In genomic region chr17:73237714-73238113, GRCh38 we compare ENCODE assay signal across 21 cellular contexts. TPM values are rescaled to one million over a fixed set of nuclear protein-coding genes. Genes with fewer than 3 reads are reported as not detected.
A peak's percentile ranks its signal among the peaks of the same experiment; 100 is the strongest.
DNase-seq lines count a peak whose midpoint lies in the region; ATAC-seq and TF ChIP-seq lines count a peak whose summit lies in the region.
"Had no signal": no experiment of that assay in that cellular context is flagged by ENCODE, and none has a peak within 500 bp of the region (broad histone marks: within the 10 kb centered on the region; RNA-seq: fewer than 3 reads in every experiment).

No MANE protein-coding gene starts in this region.

- H3K79me2 ChIP-seq in H9 (ENCODE audit: insufficient read depth, low read length) = peaks cover 5% of the 10 kb centered on the region; the same call in 1 of the 2 replicates

- no peak overlapping the region for H2BK20ac ChIP-seq in H9 (ENCODE audit: low read depth, low read length, poor library complexity, severe bottlenecking)

- no peak for ATAC-seq in activated naive CD4-positive, alpha-beta T cell treated with anti-CD3 and anti-CD28 coated beads, Interleukin-2, amount 50 U/mL, for 72 hours
- no peak for ATAC-seq in naive thymus-derived CD4-positive, alpha-beta T cell
- ATAC-seq in HG02642 (IDR thresholded peaks at IDR 0.05; ENCODE audit: poor library complexity, unreplicated experiment) (no peak), HG02678 (IDR thresholded peaks at IDR 0.05; ENCODE audit: unreplicated experiment) (no peak), left cardiac atrium (no peak)
- ATAC-seq: A549, Right ventricle myocardium inferior had no signal

- no peak overlapping the region for H2BK15ac ChIP-seq in H9 (ENCODE audit: low read depth, low read length)

- peak overlapping the region; percentile 60 for H3K27ac Mint-ChIP-seq in activated CD4-positive, alpha-beta T cell treated with anti-CD3 and anti-CD28 coated beads, Interleukin-2, amount 10 ng/mL, durations not matched to agents 7 days and 5 days
- peak overlapping the region in 2 of 3 experiments; percentile 8 to 17; a peak in 2 of 7 replicates for H3K27ac Mint-ChIP-seq in H9
- H3K27ac Mint-ChIP-seq in activated naive CD4-positive, alpha-beta T cell treated with anti-CD3 and anti-CD28 coated beads, Interleukin-2, amount 50 U/mL, for 72 hours = peak overlapping the region; percentile 78 to 83
- peak overlapping the region; percentile 2 to 78 (median 23) for H3K27ac Mint-ChIP-seq in naive thymus-derived CD4-positive, alpha-beta T cell

- WGBS in H9 (ENCODE audit: extremely low coverage, insufficient read length, low lambda C conversion rate) = no CpG with 5 or more reads among the region's 6 CpGs

- H3K9ac ChIP-seq in H9 (ENCODE audit: extremely low read depth, insufficient read length, low read length) = no peak overlapping the region

- DNase-seq in activated CD4-positive, alpha-beta T cell treated with anti-CD3 and anti-CD28 coated beads, Interleukin-2, amount 10 ng/mL, durations not matched to agents 7 days and 5 days = no peak
- no peak for DNase-seq in activated CD4-positive, alpha-beta T cell treated with anti-CD3 and anti-CD28 coated beads for 1 hour
- no peak for DNase-seq in H9
- no peak for DNase-seq in activated naive CD4-positive, alpha-beta T cell treated with anti-CD3 and anti-CD28 coated beads, Interleukin-2, amount 50 U/mL, for 72 hours (ENCODE audit: low spot score in 2 of 2)
- peak in 3 of 9 donors; percentile 7 to 14 (median 10) for DNase-seq in naive thymus-derived CD4-positive, alpha-beta T cell
- DNase-seq in left cardiac atrium = no peak
- DNase-seq: DMS79 treated with DMSO at 0.1 percent for 48 hours; kidney glomerular epithelial cell; mesendoderm; NCI-H187 treated with DMSO at 0.1 percent for 48 hours; NCI-H446 treated with DMSO at 0.1 percent for 48 hours; stimulated activated naive CD4-positive, alpha-beta T cell treated with Interleukin-2 at 50 U/mL for 16 hours had no signal

- intact Hi-C loops in naive thymus-derived CD4-positive, alpha-beta T cell (cut with micrococcal nuclease) = loop anchor here in 1 of 2 donors (10.0 kb wide), 2 partner anchors 673 to 967 kb away; partner anchors contain the start of gene RPL38
- intact Hi-C loops in left cardiac atrium (cut with DNase I) = no loop called here

- H2BK5ac ChIP-seq in H9 (ENCODE audit: insufficient read length, low read length) = no peak overlapping the region

- H3K4me3 Mint-ChIP-seq in activated CD4-positive, alpha-beta T cell treated with anti-CD3 and anti-CD28 coated beads, Interleukin-2, amount 10 ng/mL, durations not matched to agents 7 days and 5 days = peak overlapping the region; percentile 1
- no peak overlapping the region for H3K4me3 Mint-ChIP-seq in H9
- peak overlapping the region; percentile 9 to 80 (median 58) for H3K4me3 Mint-ChIP-seq in naive thymus-derived CD4-positive, alpha-beta T cell
- H3K4me3 Mint-ChIP-seq: CD14-positive monocyte had no signal

- no peak overlapping the region for H3T11ph ChIP-seq in H9 (ENCODE audit: low read length)

- H3K18ac ChIP-seq in H9 (ENCODE audit: insufficient read length, low read depth, low read length) = no peak overlapping the region

- H3K4me1 ChIP-seq in H9 (ENCODE audit: insufficient read depth, low read length) = no peaks in the 10 kb centered on the region
- peaks cover 18 to 20% of the 10 kb centered on the region in 2 donors for H3K4me1 ChIP-seq in naive thymus-derived CD4-positive, alpha-beta T cell (ENCODE audit: control insufficient read depth in 2 of 2, insufficient read depth in 2 of 2, low read length in 2 of 2)

- CTCF ChIA-PET in activated CD4-positive, alpha-beta T cell treated with anti-CD3 and anti-CD28 coated beads, Interleukin-2, amount 10 ng/mL, durations not matched to agents 7 days and 5 days (lab: Charles Lee) = no interaction called here
- CTCF ChIA-PET in naive thymus-derived CD4-positive, alpha-beta T cell (lab: Charles Lee) = no interaction called here

- H3K4me2 ChIP-seq in H9 (ENCODE audit: insufficient read depth, insufficient read length, low read length) = no peak overlapping the region
- H3K4me2 ChIP-seq: A549 had no signal

- no peak overlapping the region for H4K91ac ChIP-seq in H9 (ENCODE audit: insufficient read length, low read depth, low read length)

- peaks cover 0 to 15% (median 0%) of the 10 kb centered on the region in 3 experiments for H3K36me3 ChIP-seq in naive thymus-derived CD4-positive, alpha-beta T cell (ENCODE audit: control insufficient read depth in 2 of 3, insufficient read depth in 3 of 3, low read length in 3 of 3)

- no peaks in the 10 kb centered on the region for H4K20me1 ChIP-seq in H9 (ENCODE audit: control insufficient read depth, insufficient read depth, insufficient read length)

- H3K23ac ChIP-seq in H9 (ENCODE audit: insufficient read length, low read depth, low read length) = no peak overlapping the region

- peaks cover 4% of the 10 kb centered on the region for H3K23me2 ChIP-seq in H9 (ENCODE audit: insufficient read length, low read depth, low read length, poor library complexity, severe bottlenecking)

- H3K36me3 Mint-ChIP-seq in activated CD4-positive, alpha-beta T cell treated with anti-CD3 and anti-CD28 coated beads, Interleukin-2, amount 10 ng/mL, durations not matched to agents 7 days and 5 days (ENCODE audit: low read depth) = peaks cover 51% of the 10 kb centered on the region
- peaks cover 14 to 77% (median 73%) of the 10 kb centered on the region in 3 experiments for H3K36me3 Mint-ChIP-seq in H9 (ENCODE audit: insufficient read depth in 1 of 3, low read depth in 3 of 3)
- peaks cover 6 to 12% of the 10 kb centered on the region in 2 donors for H3K36me3 Mint-ChIP-seq in activated naive CD4-positive, alpha-beta T cell treated with anti-CD3 and anti-CD28 coated beads, Interleukin-2, amount 50 U/mL, for 72 hours
- peaks cover 6 to 25% (median 20%) of the 10 kb centered on the region in 5 donors for H3K36me3 Mint-ChIP-seq in naive thymus-derived CD4-positive, alpha-beta T cell

- H2AFZ ChIP-seq in H9 (ENCODE audit: low read length) = no peak overlapping the region

- H3K27me3 ChIP-seq in H9 (ENCODE audit: insufficient read depth, low read length) = no peaks in the 10 kb centered on the region
- no peaks in the 10 kb centered on the region for H3K27me3 ChIP-seq in naive thymus-derived CD4-positive, alpha-beta T cell (ENCODE audit: control insufficient read depth in 2 of 2, insufficient read depth in 2 of 2, low read length in 2 of 2)
- H3K27me3 ChIP-seq: ascending aorta had no signal

- H3K14ac ChIP-seq in H9 (ENCODE audit: insufficient read depth, low read length) = no peak overlapping the region

- H3K27ac ChIP-seq in H9 (ENCODE audit: insufficient read length, low read depth, low read length) = no peak overlapping the region
- peak overlapping the region; percentile 50 for H3K27ac ChIP-seq in naive thymus-derived CD4-positive, alpha-beta T cell (ENCODE audit: low read depth, low read length)
- H3K27ac ChIP-seq: A549, ascending aorta had no signal

- no peak overlapping the region for H3K4me3 ChIP-seq in naive thymus-derived CD4-positive, alpha-beta T cell (ENCODE audit: low read length)
- H3K4me3 ChIP-seq: A549, ascending aorta had no signal

- TF ChIP-seq CTCF in H9 (conservative IDR thresholded peaks at IDR 0.05) = no peak

- H4K8ac ChIP-seq in H9 (replicated peaks; ENCODE audit: insufficient read length, low read depth, low read length) = no peak overlapping the region

- peaks cover 53% of the 10 kb centered on the region for H3K4me1 Mint-ChIP-seq in activated CD4-positive, alpha-beta T cell treated with anti-CD3 and anti-CD28 coated beads, Interleukin-2, amount 10 ng/mL, durations not matched to agents 7 days and 5 days
- peaks cover 9 to 10% of the 10 kb centered on the region in 2 experiments for H3K4me1 Mint-ChIP-seq in H9
- peaks cover 28 to 74% (median 55%) of the 10 kb centered on the region in 7 donors for H3K4me1 Mint-ChIP-seq in naive thymus-derived CD4-positive, alpha-beta T cell

- H2AK5ac ChIP-seq in H9 (ENCODE audit: insufficient read length, low read length) = no peak overlapping the region

- H2BK120ac ChIP-seq in H9 (ENCODE audit: low read depth, low read length, poor library complexity, severe bottlenecking) = no peak overlapping the region

- POLR2A ChIA-PET in activated CD4-positive, alpha-beta T cell treated with anti-CD3 and anti-CD28 coated beads, Interleukin-2, amount 10 ng/mL, durations not matched to agents 7 days and 5 days (lab: Charles Lee) = interaction anchor here (0.6 kb wide), 1 partner anchor 46 kb away, joined by 3 read pairs; no protein-coding TSS in a partner anchor
- POLR2A ChIA-PET in naive thymus-derived CD4-positive, alpha-beta T cell (lab: Charles Lee) = interaction anchor here (0.6 kb wide), 1 partner anchor 17 kb away, joined by 5 read pairs; no protein-coding TSS in a partner anchor

- no peak overlapping the region for H4K5ac ChIP-seq in H9 (ENCODE audit: insufficient read length, low read depth, low read length)

- H3K79me1 ChIP-seq in H9 (ENCODE audit: insufficient read depth, low read depth, low read length, poor library complexity, severe bottlenecking) = peaks cover 3% of the 10 kb centered on the region

- no peak overlapping the region for H3K56ac ChIP-seq in H9 (ENCODE audit: insufficient read length, low read depth, low read length)

- no peaks in the 10 kb centered on the region for H3K27me3 Mint-ChIP-seq in activated CD4-positive, alpha-beta T cell treated with anti-CD3 and anti-CD28 coated beads, Interleukin-2, amount 10 ng/mL, durations not matched to agents 7 days and 5 days
- H3K27me3 Mint-ChIP-seq in H9 (ENCODE audit: low read depth) = no peaks in the 10 kb centered on the region
- no peaks in the 10 kb centered on the region for H3K27me3 Mint-ChIP-seq in naive thymus-derived CD4-positive, alpha-beta T cell

- no peak overlapping the region for H2BK12ac ChIP-seq in H9 (ENCODE audit: insufficient read length, low read depth, low read length)

- no peaks in the 10 kb centered on the region for H3K9me3 ChIP-seq in H9 (ENCODE audit: control insufficient read depth, low read depth, low read length)
- H3K9me3 ChIP-seq in naive thymus-derived CD4-positive, alpha-beta T cell (ENCODE audit: control insufficient read depth in 2 of 3, low read length in 3 of 3) = no peaks in the 10 kb centered on the region
- H3K9me3 ChIP-seq: A549, ascending aorta had no signal

- H3K4ac ChIP-seq in H9 (ENCODE audit: low read depth, low read length) = no peak overlapping the region

- H3K9me3 Mint-ChIP-seq in activated CD4-positive, alpha-beta T cell treated with anti-CD3 and anti-CD28 coated beads, Interleukin-2, amount 10 ng/mL, durations not matched to agents 7 days and 5 days = no peaks in the 10 kb centered on the region
- H3K9me3 Mint-ChIP-seq in H9 = no peaks in the 10 kb centered on the region
- no peaks in the 10 kb centered on the region for H3K9me3 Mint-ChIP-seq in activated naive CD4-positive, alpha-beta T cell treated with anti-CD3 and anti-CD28 coated beads, Interleukin-2, amount 50 U/mL, for 72 hours
- H3K9me3 Mint-ChIP-seq in naive thymus-derived CD4-positive, alpha-beta T cell = no peaks in the 10 kb centered on the region
- H3K9me3 Mint-ChIP-seq: CD14-positive monocyte had no signal

RNA-seq across cellular contexts. Expression of gene CPSF4L, which starts 24.0 kb away (rescaled TPM):
- total RNA-seq in activated CD4-positive, alpha-beta T cell treated with anti-CD3 and anti-CD28 coated beads, Interleukin-2, amount 10 ng/mL, durations not matched to agents 7 days and 5 days = not detected
- total RNA-seq in H9 (2021) (not detected in 2 replicates), left cardiac atrium (not detected)
- total RNA-seq in activated naive CD4-positive, alpha-beta T cell treated with anti-CD3 and anti-CD28 coated beads, Interleukin-2, amount 50 U/mL, for 72 hours = not detected
- not detected for total RNA-seq in naive thymus-derived CD4-positive, alpha-beta T cell
- not detected for polyA plus RNA-seq in naive thymus-derived CD4-positive, alpha-beta T cell
- total RNA-seq: ascending aorta, endothelial cell of umbilical vein, fibroblast of villous mesenchyme, Right ventricle myocardium inferior, ureter had no signal
- polyA plus RNA-seq: CD14-positive monocyte, endothelial cell of umbilical vein had no signal

RNA-seq across cellular contexts. Expression of gene COG1, which starts 44.9 kb away (rescaled TPM):
- 10 to 100 TPM; 29.2 to 32.5 TPM for total RNA-seq in activated CD4-positive, alpha-beta T cell treated with anti-CD3 and anti-CD28 coated beads, Interleukin-2, amount 10 ng/mL, durations not matched to agents 7 days and 5 days
- 23.2 and 26.5 TPM in 2 replicates for total RNA-seq in H9 (2021)
- 10 to 100 TPM; 26.8 to 40.5 TPM for total RNA-seq in activated naive CD4-positive, alpha-beta T cell treated with anti-CD3 and anti-CD28 coated beads, Interleukin-2, amount 50 U/mL, for 72 hours
- total RNA-seq in naive thymus-derived CD4-positive, alpha-beta T cell = 10 to 100 TPM; 35.0 to 92.7 (median 85.8) TPM
- 10 to 100 TPM; 25.2 to 45.5 TPM for polyA plus RNA-seq in naive thymus-derived CD4-positive, alpha-beta T cell
- total RNA-seq in left cardiac atrium = 10 to 100 TPM; 37.4 to 39.6 TPM

Comparison
In these comparisons a context has a peak if more than half of its experiments do, and no peak if none do; other contexts are left out.
1. H3K27ac Mint-ChIP-seq: peak in every context shown above with its lines; median percentile 80 in activated naive CD4-positive, alpha-beta T cell treated with anti-CD3 and anti-CD28 coated beads, Interleukin-2, amount 50 U/mL, for 72 hours; 60 in activated CD4-positive, alpha-beta T cell treated with anti-CD3 and anti-CD28 coated beads, Interleukin-2, amount 10 ng/mL, durations not matched to agents 7 days and 5 days; 23 in naive thymus-derived CD4-positive, alpha-beta T cell; 12 in H9.
2. H3K4me3 Mint-ChIP-seq: peak in activated CD4-positive, alpha-beta T cell treated with anti-CD3 and anti-CD28 coated beads, Interleukin-2, amount 10 ng/mL, durations not matched to agents 7 days and 5 days (single experiment) and naive thymus-derived CD4-positive, alpha-beta T cell (10 of 10); none in H9 (0 of 2).